20 cellular contexts compared by ENCODE assay signal in genomic region chr15:70166506-70167087, GRCh38.
DNase-seq lines count a peak whose midpoint lies in the region; TF ChIP-seq lines count a peak whose summit lies in the region.
"Had no signal": no experiment of that assay in that cellular context is flagged by ENCODE, and none has a peak within 500 bp of the region (broad histone marks: within the 10 kb centered on the region; RNA-seq: fewer than 3 reads in every experiment).

No MANE protein-coding gene starts in this region.

- H3K18ac ChIP-seq in trophoblast cell (ENCODE audit: low read length): no peak overlapping the region

- no peak overlapping the region for H3K23ac ChIP-seq in trophoblast cell (ENCODE audit: low read length)

- no peak overlapping the region for H3K9ac ChIP-seq in trophoblast cell (ENCODE audit: low read length)

- H3K79me1 ChIP-seq in trophoblast cell (ENCODE audit: low read length): peaks cover 12% of the 10 kb centered on the region

- H3K27me3 Mint-ChIP-seq in activated naive CD4-positive, alpha-beta T cell treated with anti-CD3 and anti-CD28 coated beads, Interleukin-2, amount 10 ng/mL, durations not matched to agents 7 days and 5 days: peaks cover 42% of the 10 kb centered on the region
- H3K27me3 Mint-ChIP-seq: CD4-positive, alpha-beta memory T cell had no signal

- TF ChIP-seq POLR2A in thyroid gland (IDR thresholded peaks at IDR 0.05): no peak

- WGBS in trophoblast cell (ENCODE audit: extremely low coverage, insufficient coverage, insufficient read length): no CpG with 5 or more reads among the region's 13 CpGs
- WGBS in thyroid gland, 2 donors: 87 to 92% methylated on average over 12 to 13 of the region's 13 CpGs

- CTCF ChIA-PET in activated naive CD4-positive, alpha-beta T cell treated with anti-CD3 and anti-CD28 coated beads, Interleukin-2, amount 10 ng/mL, durations not matched to agents 7 days and 5 days (lab: Charles Lee): no interaction called here

- H3K4me1 ChIP-seq in trophoblast cell (ENCODE audit: control insufficient read depth in 1 of 2, insufficient read depth in 2 of 2, low read length in 2 of 2) (peaks cover 25 to 29% of the 10 kb centered on the region in 2 experiments), thyroid gland (peaks cover 30 to 32% of the 10 kb centered on the region in 2 donors)
- H3K4me1 ChIP-seq: HAP-1 had no signal

- no peak overlapping the region for H2AFZ ChIP-seq in trophoblast cell (ENCODE audit: insufficient read depth, low read length, poor library complexity)

- TF ChIP-seq CTCF in thyroid gland (IDR thresholded peaks at IDR 0.05): no peak

- peak overlapping the region; percentile 76 for H2AK5ac ChIP-seq in trophoblast cell (ENCODE audit: low read length)

- H3K4me1 Mint-ChIP-seq in activated naive CD4-positive, alpha-beta T cell treated with anti-CD3 and anti-CD28 coated beads, Interleukin-2, amount 10 ng/mL, durations not matched to agents 7 days and 5 days: no peaks in the 10 kb centered on the region
- H3K4me1 Mint-ChIP-seq: CD4-positive, alpha-beta memory T cell had no signal

- H3K4me2 ChIP-seq in trophoblast cell (ENCODE audit: low read length): no peak overlapping the region

- no peak overlapping the region for H2BK5ac ChIP-seq in trophoblast cell (ENCODE audit: low read depth, low read length, poor library complexity)

- intact Hi-C loops in thyroid gland (cut with DNase I): no loop called here

- H3K4me3 ChIP-seq in trophoblast cell (ENCODE audit: low read depth, low read length) (no peak overlapping the region), thyroid gland (replicated peaks in 1 of 3) (no peak overlapping the region)
- H3K4me3 ChIP-seq: HAP-1, Peyer's patch had no signal

- no peak overlapping the region for H3K27ac Mint-ChIP-seq in activated naive CD4-positive, alpha-beta T cell treated with anti-CD3 and anti-CD28 coated beads, Interleukin-2, amount 10 ng/mL, durations not matched to agents 7 days and 5 days
- H3K27ac Mint-ChIP-seq: CD4-positive, alpha-beta memory T cell had no signal

- H3K27ac ChIP-seq in trophoblast cell (ENCODE audit: low read depth, low read length) (no peak overlapping the region), thyroid gland (peak overlapping the region; percentile 56 to 89 (median 74))
- H3K27ac ChIP-seq: Peyer's patch had no signal

- H3K36me3 Mint-ChIP-seq in activated naive CD4-positive, alpha-beta T cell treated with anti-CD3 and anti-CD28 coated beads, Interleukin-2, amount 10 ng/mL, durations not matched to agents 7 days and 5 days: no peaks in the 10 kb centered on the region
- H3K36me3 Mint-ChIP-seq: CD4-positive, alpha-beta memory T cell had no signal

- H4K91ac ChIP-seq in trophoblast cell (ENCODE audit: low read depth, low read length): no peak overlapping the region

- no peaks in the 10 kb centered on the region for H3K9me3 Mint-ChIP-seq in activated naive CD4-positive, alpha-beta T cell treated with anti-CD3 and anti-CD28 coated beads, Interleukin-2, amount 10 ng/mL, durations not matched to agents 7 days and 5 days
- H3K9me3 Mint-ChIP-seq: CD4-positive, alpha-beta memory T cell had no signal

- peak; percentile 14 for DNase-seq in activated naive CD4-positive, alpha-beta T cell treated with anti-CD3 and anti-CD28 coated beads, Interleukin-2, amount 10 ng/mL, durations not matched to agents 7 days and 5 days
- DNase-seq in activated naive CD4-positive, alpha-beta T cell (lab: John Stamatoyannopoulos, UW): no peak
- DNase-seq in islet precursor cell (peak; percentile 47), trophoblast cell (no peak), thyroid gland (peak in 1 of 2 donors; percentile 43), NOMO-1 treated with dmso at 0.1 percent for 144 hours (lab: John Stamatoyannopoulos, UW; ENCODE audit: unreplicated experiment) (no peak), DMS79 (lab: John Stamatoyannopoulos, UW) (no peak), NCI-H1048 (lab: John Stamatoyannopoulos, UW) (no peak)
- DNase-seq: 8988T; BE2C; Calu3; CD4-positive, alpha-beta memory T cell; DMS53; NCI-H1092; NCI-H146; NCI-H2081; NCI-H524; Peyer's patch; SHP77 had no signal

- H3K79me2 ChIP-seq in trophoblast cell (ENCODE audit: control insufficient read depth, insufficient read depth, low read length, poor library complexity): no peaks in the 10 kb centered on the region

- H4K12ac ChIP-seq in trophoblast cell (ENCODE audit: low read depth, low read length): no peak overlapping the region

- H2BK120ac ChIP-seq in trophoblast cell (ENCODE audit: insufficient read depth, low read length, poor library complexity): no peak overlapping the region

- H3K27me3 ChIP-seq in trophoblast cell (ENCODE audit: insufficient read depth, low read length): no peaks in the 10 kb centered on the region
- no peaks in the 10 kb centered on the region for H3K27me3 ChIP-seq in thyroid gland
- H3K27me3 ChIP-seq: BE2C, Peyer's patch had no signal

- no peak overlapping the region for H4K8ac ChIP-seq in trophoblast cell (ENCODE audit: low read depth, low read length)

- no peak overlapping the region for H3K4me3 Mint-ChIP-seq in activated naive CD4-positive, alpha-beta T cell treated with anti-CD3 and anti-CD28 coated beads, Interleukin-2, amount 10 ng/mL, durations not matched to agents 7 days and 5 days
- H3K4me3 Mint-ChIP-seq: CD4-positive, alpha-beta memory T cell had no signal

- H3K4ac ChIP-seq in trophoblast cell (ENCODE audit: low read depth, low read length): no peak overlapping the region

- H3K14ac ChIP-seq in trophoblast cell (ENCODE audit: low read length): no peak overlapping the region

- H2BK12ac ChIP-seq in trophoblast cell (ENCODE audit: low read length): peak overlapping the region; percentile 75

- H3K9me3 ChIP-seq in trophoblast cell (ENCODE audit: insufficient read depth, low read depth, low read length) (peaks cover 6% of the 10 kb centered on the region), thyroid gland (no peaks in the 10 kb centered on the region)
- H3K9me3 ChIP-seq: BE2C, HAP-1, Peyer's patch had no signal

- H3K36me3 ChIP-seq in trophoblast cell (ENCODE audit: control insufficient read depth in 1 of 2, insufficient read depth in 2 of 2, low read length in 2 of 2) (no peaks in the 10 kb centered on the region), thyroid gland (no peaks in the 10 kb centered on the region)
- H3K36me3 ChIP-seq: BE2C, HAP-1, Peyer's patch had no signal

Comparison
In these comparisons a context has a peak if more than half of its experiments do, and no peak if none do; other contexts are left out.
1. DNase-seq: peak in activated naive CD4-positive, alpha-beta T cell treated with anti-CD3 and anti-CD28 coated beads, Interleukin-2, amount 10 ng/mL, durations not matched to agents 7 days and 5 days (single experiment) and islet precursor cell (single experiment); none in activated naive CD4-positive, alpha-beta T cell (0 of 4), trophoblast cell (0 of 2), NOMO-1 treated with dmso at 0.1 percent for 144 hours (single experiment), DMS79 (single experiment) and NCI-H1048 (single experiment).